8 cellular contexts compared by ENCODE assay signal in genomic region chr15:68055224-68055705, GRCh38. TPM values are rescaled to one million over a fixed set of nuclear protein-coding genes. Genes with fewer than 3 reads are reported as not detected.
A peak's percentile ranks its signal among the peaks of the same experiment; 100 is the strongest.
DNase-seq lines count a peak whose midpoint lies in the region; ATAC-seq and TF ChIP-seq lines count a peak whose summit lies in the region.

No MANE protein-coding gene starts in this region.

- H3K4me1 ChIP-seq in SJCRH30 (peaks cover 16% of the 10 kb centered on the region), heart left ventricle (peaks cover 0 to 45% (median 31%) of the 10 kb centered on the region in 12 donors), psoas muscle (peaks cover 32% of the 10 kb centered on the region), uterus (no peaks in the 10 kb centered on the region)

- H3K27me3 ChIP-seq in SJCRH30 = no peaks in the 10 kb centered on the region
- no peaks in the 10 kb centered on the region for H3K27me3 ChIP-seq in heart left ventricle
- no peaks in the 10 kb centered on the region for H3K27me3 ChIP-seq in psoas muscle (ENCODE audit: insufficient read depth in 3 of 3, low read length in 2 of 3)
- H3K27me3 ChIP-seq in uterus = no peaks in the 10 kb centered on the region

- no peaks in the 10 kb centered on the region for H3K9me3 ChIP-seq in SJCRH30 (replicated peaks)
- no peaks in the 10 kb centered on the region for H3K9me3 ChIP-seq in heart left ventricle
- H3K9me3 ChIP-seq in psoas muscle = no peaks in the 10 kb centered on the region
- H3K9me3 ChIP-seq in uterus = no peaks in the 10 kb centered on the region

- peak overlapping the region; percentile 99 for H3K27ac ChIP-seq in SJCRH30
- H3K27ac ChIP-seq in heart left ventricle = peak overlapping the region in 11 of 12 donors; percentile 9 to 96 (median 91)
- H3K27ac ChIP-seq in psoas muscle = peak overlapping the region; percentile 90
- peak overlapping the region; percentile 92 to 97 for H3K27ac ChIP-seq in uterus

- TF ChIP-seq CTCF in heart left ventricle (IDR thresholded peaks at IDR 0.05) = no peak
- no peak for TF ChIP-seq CTCF in psoas muscle (IDR thresholded peaks at IDR 0.05)
- no peak for TF ChIP-seq CTCF in uterus (IDR thresholded peaks at IDR 0.05)

- intact Hi-C loops in heart left ventricle (cut with DNase I) = loop anchor here in 8 of 10 donors (5.0 to 10.0 kb wide), 7 partner anchors 60 to 190 kb away; no protein-coding TSS in a partner anchor
- intact Hi-C loops in psoas muscle (cut with DNase I) = loop anchor here in 1 of 2 donors (10.0 kb wide), 1 partner anchor 190 kb away; no protein-coding TSS in a partner anchor
- intact Hi-C loops in uterus (cut with DNase I; ENCODE audit: low total_unique reads) = no loop called here

- WGBS in heart left ventricle, 4 donors = 0 to 2% (median 1%) methylated on average over 15 of the region's 15 CpGs
- 0 to 1% (median 1%) methylated on average over 15 of the region's 15 CpGs for WGBS in psoas muscle, 3 donors

- H3K4me3 ChIP-seq in SJCRH30 = peak overlapping the region; percentile 97
- peak overlapping the region; percentile 66 to 99 (median 96) for H3K4me3 ChIP-seq in heart left ventricle
- H3K4me3 ChIP-seq in psoas muscle = peak overlapping the region; percentile 89
- H3K4me3 ChIP-seq in uterus = peak overlapping the region; percentile 91 to 97

- DNase-seq in NCI-H345 (lab: John Stamatoyannopoulos, UW) (peak; percentile 22), NCI-H345 treated with DMSO at 0.1 percent for 48 hours (lab: John Stamatoyannopoulos, UW; ENCODE audit: unreplicated experiment) (no peak), SJCRH30 (peak; percentile 60 to 77), heart left ventricle (no peak), psoas muscle (no peak), uterus (no peak)
- peak; percentile 78 for DNase-seq in activated naive CD4-positive, alpha-beta T cell treated with anti-CD3 and anti-CD28 coated beads, Interleukin-2, amount 50 U/mL, for 16 hours

- peak; percentile 57 for ATAC-seq in HG03378 (IDR thresholded peaks at IDR 0.05; ENCODE audit: unreplicated experiment)
- peak in 2 of 4 donors; percentile 20 to 25 for ATAC-seq in heart left ventricle
- peak in 1 of 4 donors; percentile 16 for ATAC-seq in psoas muscle

- peaks cover 3% of the 10 kb centered on the region; the same call in 1 of the 2 replicates for H3K36me3 ChIP-seq in SJCRH30
- H3K36me3 ChIP-seq in heart left ventricle = no peaks in the 10 kb centered on the region
- no peaks in the 10 kb centered on the region for H3K36me3 ChIP-seq in psoas muscle (ENCODE audit: insufficient read depth in 1 of 2, low read depth in 1 of 2)
- H3K36me3 ChIP-seq in uterus = no peaks in the 10 kb centered on the region

- TF ChIP-seq POLR2A in heart left ventricle (IDR thresholded peaks at IDR 0.05) (no peak), uterus (IDR thresholded peaks at IDR 0.05) (no peak)

RNA-seq across cellular contexts. Expression of gene PIAS1, which starts 1.1 kb away (rescaled TPM):
- total RNA-seq in SJCRH30 (2014; rRNA removed; shearing (Covaris generic)) = 56.7 and 70.7 TPM in 2 replicates
- 10 to 100 TPM; 28.7 to 37.8 (median 30.1) TPM for total RNA-seq in heart left ventricle
- 10 to 100 TPM in 1 of 2 donors, 1 to 10 TPM in 1; 6.2 to 11.2 TPM for polyA plus RNA-seq in heart left ventricle
- 10 to 100 TPM; 18.2 to 28.7 (median 20.8) TPM for total RNA-seq in psoas muscle
- polyA plus RNA-seq in psoas muscle = 10 to 100 TPM in 1 of 3 donors, 1 to 10 TPM in 2; 4.4 to 15.5 (median 5.0) TPM
- total RNA-seq in uterus = 100 to 1,000 TPM in 2 of 4 donors, 10 to 100 TPM in 2; 19.1 to 171 (median 95.9) TPM

Comparison
In these comparisons a context has a peak if more than half of its experiments do, and no peak if none do; other contexts are left out.
1. DNase-seq: peak in NCI-H345 (single experiment), SJCRH30 (2 of 2) and activated naive CD4-positive, alpha-beta T cell treated with anti-CD3 and anti-CD28 coated beads, Interleukin-2, amount 50 U/mL, for 16 hours (single experiment); none in NCI-H345 treated with DMSO at 0.1 percent for 48 hours (single experiment), heart left ventricle (0 of 5), psoas muscle (0 of 2) and uterus (0 of 2).
2. Peak in every context shown above with its lines, with median percentiles within 50 percentile points of each other: H3K27ac ChIP-seq and H3K4me3 ChIP-seq.